1 cellular context compared by ENCODE assay signal in genomic region chrX:46703980-46704379, GRCh38.
TF ChIP-seq lines count a peak whose summit lies in the region.

No MANE protein-coding gene starts in this region.

TF ChIP-seq in GM12878, 131 proteins besides CTCF, POLR2A, EP300 and RAD21 (continued from another document):
- TF ChIP-seq HDGF (IDR thresholded peaks at IDR 0.05) = 0 out of 2 replicates have a peak, but pooled peaks have one; percentile 16
